8 cellular contexts compared by ENCODE assay signal in the genomic region with DNA sequence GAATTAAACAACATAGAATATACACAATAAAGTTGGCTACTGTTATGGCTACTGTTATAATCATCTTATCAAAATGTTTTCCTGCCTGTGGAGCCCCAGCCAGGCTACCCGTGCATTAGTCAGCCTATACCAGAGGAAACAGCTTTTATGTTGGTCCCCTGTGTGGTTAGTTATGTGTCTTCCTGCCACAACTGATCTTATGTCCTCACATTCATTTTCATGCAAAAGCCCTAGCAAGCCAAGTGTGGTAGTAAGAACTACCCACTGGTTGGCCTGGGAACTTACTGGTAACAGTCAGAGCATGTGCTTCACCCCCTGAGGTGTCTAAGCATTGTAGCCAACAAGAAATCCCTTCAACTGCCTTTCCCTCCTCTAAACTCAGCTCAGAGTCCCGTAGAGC. TPM values are rescaled to one million over a fixed set of nuclear protein-coding genes. Genes with fewer than 3 reads are reported as not detected.
DNase-seq lines count a peak whose midpoint lies in the region; ATAC-seq, FAIRE-seq and TF ChIP-seq lines count a peak whose summit lies in the region.

No MANE protein-coding gene starts in this region.

- FAIRE-seq in urothelium cell line (lab: Jason Lieb, UNC), result no peak

- no peaks in the 10 kb centered on the region for H3K9me3 Mint-ChIP-seq in natural killer cell

- H3K27me3 Mint-ChIP-seq in natural killer cell (ENCODE audit: low read depth in 2 of 2), result peaks cover 0 to 3% of the 10 kb centered on the region in 2 donors

- intact Hi-C loops in natural killer cell (cut with micrococcal nuclease), result no loop called here

- TF ChIP-seq CTCF in natural killer cell (IDR thresholded peaks at IDR 0.05), result no peak

- peak overlapping the region; percentile 41 for H3K4me3 Mint-ChIP-seq in natural killer cell

- DNase-seq in UCSD-AML1 (lab: John Stamatoyannopoulos, UW; ENCODE audit: unreplicated experiment) (peak; percentile 63), natural killer cell (no peak), NCI-H774 (lab: John Stamatoyannopoulos, UW) (no peak), urothelium cell line (ENCODE audit: low spot score) (no peak)
- DNase-seq in stimulated activated CD4-positive, alpha-beta T cell treated with anti-CD3 and anti-CD28 coated beads, Interleukin-12 subunit alpha, Interleukin-12 subunit beta, amount 100 ng/mL, for 4 hours, result no peak
- no peak for DNase-seq in activated CD8-positive, alpha-beta memory T cell treated with anti-CD3 and anti-CD28 coated beads for 24 hours

- ATAC-seq in GM18502 (IDR thresholded peaks at IDR 0.05; ENCODE audit: poor library complexity, unreplicated experiment), result peak; percentile 65
- ATAC-seq in HG03064 (IDR thresholded peaks at IDR 0.05; ENCODE audit: low read depth, unreplicated experiment), result peak; percentile 82
- ATAC-seq in natural killer cell, result peak; percentile 71 to 81 (median 72)

- H3K4me1 Mint-ChIP-seq in natural killer cell, result peaks cover 13 to 20% of the 10 kb centered on the region in 2 donors

- peak overlapping the region; percentile 53 to 65 for H3K27ac Mint-ChIP-seq in natural killer cell

- no peaks in the 10 kb centered on the region for H3K36me3 Mint-ChIP-seq in natural killer cell

RNA-seq across cellular contexts. Expression of a gene that starts 21.8 kb away (rescaled TPM):
- total RNA-seq in natural killer cell, result 1 to 10 TPM; 2.7 to 4.6 (median 3.0) TPM
